21 cellular contexts compared by ENCODE assay signal in the genomic region with DNA sequence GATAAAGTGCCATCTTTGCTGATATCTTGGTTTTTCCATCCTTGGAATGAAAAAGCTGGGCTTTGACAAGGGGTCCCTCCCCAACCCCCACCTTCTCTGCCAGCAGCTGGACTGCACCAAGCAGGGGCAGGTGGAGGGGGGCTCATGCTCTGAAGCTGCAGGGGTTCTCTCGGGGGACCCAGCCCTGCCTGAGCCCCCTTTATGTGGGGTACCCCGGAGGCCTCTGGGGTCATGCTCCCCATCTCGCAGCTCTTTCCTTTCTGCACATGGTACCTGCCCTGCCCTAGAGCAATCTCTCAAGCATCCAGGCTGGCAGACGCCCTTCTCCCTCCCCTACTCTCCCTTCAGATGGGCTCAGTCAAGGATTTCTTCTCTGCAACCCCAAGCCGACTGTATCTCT.
"Had no signal": no experiment of that assay in that cellular context is flagged by ENCODE, and none has a peak within 500 bp of the region (broad histone marks: within the 10 kb centered on the region; RNA-seq: fewer than 3 reads in every experiment).

No MANE protein-coding gene starts in this region.

- H3K27me3 ChIP-seq: esophagus muscularis mucosa, gastrocnemius medialis, heart right ventricle, ovary, right atrium auricular region, stomach, transverse colon had no signal

- H3K36me3 ChIP-seq: esophagus muscularis mucosa, gastrocnemius medialis, heart right ventricle, neutrophil, ovary, right atrium auricular region, stomach, thoracic aorta, transverse colon had no signal

- H3K4me1 ChIP-seq: gastrocnemius medialis had no signal

- ATAC-seq: effector memory CD8-positive, alpha-beta T cell; gastrocnemius medialis; heart right ventricle; left lobe of liver; mucosa of descending colon had no signal

- H3K9me3 ChIP-seq: esophagus muscularis mucosa, gastrocnemius medialis, mucosa of descending colon, neutrophil, ovary, right atrium auricular region, stomach, thoracic aorta, transverse colon had no signal

- H3K9me3 Mint-ChIP-seq: effector memory CD8-positive, alpha-beta T cell had no signal

- H3K27ac ChIP-seq: epithelial cell of prostate, esophagus muscularis mucosa, gastrocnemius medialis, heart right ventricle, neutrophil, ovary, right atrium auricular region, stomach, thoracic aorta, transverse colon had no signal

- DNase-seq: effector memory CD8-positive, alpha-beta T cell; gastrocnemius medialis; heart right ventricle; hypothalamus; mammary epithelial cell; mucosa of descending colon; ovary; small intestine; stimulated activated CD4-positive, alpha-beta T cell treated with anti-CD3 and anti-CD28 coated beads, Interleukin-12 subunit alpha, Interleukin-12 subunit beta, amount 100 ng/mL, for 4 hours; stimulated activated naive CD4-positive, alpha-beta T cell; stomach; substantia nigra; transverse colon had no signal

- H3K4me1 Mint-ChIP-seq: nephron had no signal

- H3K4me3 ChIP-seq: esophagus muscularis mucosa, gastrocnemius medialis, heart right ventricle, mucosa of descending colon, ovary, right atrium auricular region, stomach, thoracic aorta, transverse colon had no signal

- H3K4me3 Mint-ChIP-seq: dendritic cell treated with granulocyte-macrophage colony-stimulating factor and Interleukin-4, amounts not matched to agents 40 ng/mL and 50 ng/mL, for 4 days; effector memory CD8-positive, alpha-beta T cell had no signal

- H3K27ac Mint-ChIP-seq: dendritic cell treated with granulocyte-macrophage colony-stimulating factor and Interleukin-4, amounts not matched to agents 40 ng/mL and 50 ng/mL, for 4 days; nephron had no signal
